Comparison of ENCODE assay signal across 21 cellular contexts in the genomic region with DNA sequence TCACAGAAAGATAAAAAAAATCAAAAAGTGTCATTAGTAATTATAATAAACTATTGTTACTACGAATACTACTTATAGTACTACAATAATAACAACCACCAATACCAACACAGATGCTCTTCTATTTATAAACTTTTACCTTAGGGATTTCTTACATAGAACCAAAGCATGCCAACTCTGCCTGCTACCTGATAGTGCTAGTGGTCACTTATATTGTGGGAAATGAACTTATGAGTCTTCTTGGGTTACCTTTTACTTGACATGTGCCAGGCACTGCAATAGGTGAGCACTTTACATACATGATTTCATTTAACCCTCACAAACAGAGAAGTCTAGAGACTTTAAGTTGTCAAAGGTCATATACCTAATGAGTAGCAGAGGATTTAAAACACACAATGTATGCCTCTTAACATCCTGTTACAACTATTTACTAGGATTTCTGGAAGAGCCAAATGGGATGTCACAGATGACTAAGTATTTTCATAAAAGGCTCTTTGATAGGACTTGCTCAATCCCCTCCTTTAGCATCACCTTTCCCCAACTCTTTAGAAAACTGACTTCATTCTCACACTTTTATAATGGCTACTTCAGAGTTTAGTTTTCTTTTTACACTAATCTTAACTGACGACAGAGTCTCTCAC. TPM values are rescaled to one million over a fixed set of nuclear protein-coding genes. Genes with fewer than 3 reads are reported as not detected.
DNase-seq lines count a peak whose midpoint lies in the region; ATAC-seq, FAIRE-seq and TF ChIP-seq lines count a peak whose summit lies in the region.
"Had no signal": no experiment of that assay in that cellular context is flagged by ENCODE, and none has a peak within 500 bp of the region (broad histone marks: within the 10 kb centered on the region; RNA-seq: fewer than 3 reads in every experiment).

No MANE protein-coding gene starts in this region.

- no peak for TF ChIP-seq EP300 in A549 (IDR thresholded peaks at IDR 0.05)

- ATAC-seq in A549 (no peak), pancreas (no peak), left lobe of liver (no peak), GM21423 (IDR thresholded peaks at IDR 0.05; ENCODE audit: unreplicated experiment) (no peak)
- ATAC-seq: CD8-positive, alpha-beta T cell had no signal

- H3K4me2 ChIP-seq in A549: no peak overlapping the region
- H3K4me2 ChIP-seq: BLaER1 treated with 17β-estradiol and CSF1 and Interleukin-3, amounts not matched to agents 10 nM and 100 nM had no signal

- H3K36me3 ChIP-seq in HEK293 (ENCODE audit: control insufficient read depth in 2 of 2, insufficient read depth in 1 of 2, low read length in 2 of 2) (peaks cover 96 to 99% of the 10 kb centered on the region in 2 experiments), pancreas (peaks cover 0 to 23% (median 0%) of the 10 kb centered on the region in 3 donors)

- H3K27ac ChIP-seq in A549: no peak overlapping the region
- H3K27ac ChIP-seq in HEK293 (ENCODE audit: extremely low read depth, low read depth, low read length): peak overlapping the region; percentile 72
- H3K27ac ChIP-seq in pancreas: no peak overlapping the region
- H3K27ac ChIP-seq: 22Rv1; BLaER1 treated with 17β-estradiol and CSF1 and Interleukin-3, amounts not matched to agents 10 nM and 100 nM; C4-2B had no signal

- TF ChIP-seq POLR2A in A549 (IDR thresholded peaks at IDR 0.05; ENCODE audit: low read length): no peak

- FAIRE-seq in A549 (lab: Jason Lieb, UNC) (peak; percentile 39), pancreas (lab: Jason Lieb, UNC) (peak; percentile 23), D721Med (lab: Jason Lieb, UNC) (no peak)
- FAIRE-seq: A204.1, G401.6, GM12891 had no signal

- H3K4me1 ChIP-seq in A549: no peaks in the 10 kb centered on the region
- peaks cover 92% of the 10 kb centered on the region for H3K4me1 ChIP-seq in HEK293 (ENCODE audit: control insufficient read depth, insufficient read depth, low read length)
- no peaks in the 10 kb centered on the region for H3K4me1 ChIP-seq in pancreas

- TF ChIP-seq RAD21 in A549 (conservative IDR thresholded peaks at IDR 0.05 in 1 of 2, IDR thresholded peaks at IDR 0.05 in 1 of 2): no peak

- WGBS in A549 (ENCODE audit: missing lambda C conversion rate): 17% methylated on average over 2 of the region's 2 CpGs
- WGBS in pancreas, 2 donors: 54 to 77% methylated on average over 2 of the region's 2 CpGs

- no peaks in the 10 kb centered on the region for H3K27me3 ChIP-seq in pancreas
- H3K27me3 ChIP-seq: BLaER1 treated with 17β-estradiol and CSF1 and Interleukin-3, amounts not matched to agents 10 nM and 100 nM had no signal

- CTCF ChIA-PET in A549 (lab: Yijun Ruan, JAX) (no interaction called here), HEK293 (lab: Yijun Ruan, JAX) (no interaction called here)

- no peak overlapping the region for H3K4me3 ChIP-seq in A549
- no peak overlapping the region for H3K4me3 ChIP-seq in HEK293 (ENCODE audit: low read depth, low read length)
- H3K4me3 ChIP-seq in pancreas: no peak overlapping the region
- H3K4me3 ChIP-seq: BLaER1 treated with 17β-estradiol and CSF1 and Interleukin-3, amounts not matched to agents 10 nM and 100 nM had no signal

- TF ChIP-seq CTCF in A549 (IDR thresholded peaks at IDR 0.05) (no peak), HEK293 (tag by site-specific recombination; IDR thresholded peaks at IDR 0.05) (no peak), pancreas (IDR thresholded peaks at IDR 0.05) (no peak), D721Med (IDR thresholded peaks at IDR 0.05; ENCODE audit: insufficient read depth, missing control alignments) (no peak)

- DNase-seq in A549 (ENCODE audit: low read depth in 1 of 2, low spot score in 1 of 2): no peak
- peak; percentile 0 for DNase-seq in NCI-H460 (ENCODE audit: extremely low read depth, low read depth)
- no peak for DNase-seq in pancreas
- DNase-seq in left lobe of liver (ENCODE audit: low spot score): no peak
- DNase-seq in D721Med (ENCODE audit: insufficient read length, low spot score): no peak
- DNase-seq in ureter (ENCODE audit: low spot score): no peak
- DNase-seq: AML-193; CD4-positive, alpha-beta T cell; CD8-positive, alpha-beta T cell; COR-L47; DMS79 treated with DMSO at 0.1 percent for 48 hours; GF-D8 had no signal

- POLR2A ChIA-PET in A549 (lab: Yijun Ruan, JAX): no interaction called here
- POLR2A ChIA-PET in HEK293 (lab: Yijun Ruan, JAX): interaction anchor here (1.2 to 7.4 kb wide), 3 partner anchors 13 to 22 kb away, joined by 4 to 66 read pairs (median 36); a partner anchor contains a TSS

- intact Hi-C loops in pancreas (cut with DNase I): no loop called here

- H3K9me3 ChIP-seq in A549: no peaks in the 10 kb centered on the region
- no peaks in the 10 kb centered on the region for H3K9me3 ChIP-seq in HEK293 (ENCODE audit: control insufficient read depth, insufficient read depth, low read depth, low read length)
- H3K9me3 ChIP-seq in pancreas: no peaks in the 10 kb centered on the region
- H3K9me3 ChIP-seq: BLaER1 treated with 17β-estradiol and CSF1 and Interleukin-3, amounts not matched to agents 10 nM and 100 nM had no signal

TF ChIP-seq in A549, 52 proteins besides CTCF, POLR2A, EP300 and RAD21:
- TF ChIP-seq, protein P1, sequence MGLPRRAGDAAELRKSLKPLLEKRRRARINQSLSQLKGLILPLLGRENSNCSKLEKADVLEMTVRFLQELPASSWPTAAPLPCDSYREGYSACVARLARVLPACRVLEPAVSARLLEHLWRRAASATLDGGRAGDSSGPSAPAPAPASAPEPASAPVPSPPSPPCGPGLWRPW (IDR thresholded peaks at IDR 0.05): no peak
- TF ChIP-seq RARB (CRISPR knock-in tag; IDR thresholded peaks at IDR 0.05) (no peak), JUNB (IDR thresholded peaks at IDR 0.05) (no peak), CHD4 (IDR thresholded peaks at IDR 0.05; ENCODE audit: borderline replicate concordance) (no peak), HEYL (CRISPR knock-in tag; IDR thresholded peaks at IDR 0.05) (no peak)
- TF ChIP-seq, protein P2, sequence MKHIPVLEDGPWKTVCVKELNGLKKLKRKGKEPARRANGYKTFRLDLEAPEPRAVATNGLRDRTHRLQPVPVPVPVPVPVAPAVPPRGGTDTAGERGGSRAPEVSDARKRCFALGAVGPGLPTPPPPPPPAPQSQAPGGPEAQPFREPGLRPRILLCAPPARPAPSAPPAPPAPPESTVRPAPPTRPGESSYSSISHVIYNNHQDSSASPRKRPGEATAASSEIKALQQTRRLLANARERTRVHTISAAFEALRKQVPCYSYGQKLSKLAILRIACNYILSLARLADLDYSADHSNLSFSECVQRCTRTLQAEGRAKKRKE (CRISPR knock-in tag; IDR thresholded peaks at IDR 0.05; ENCODE audit: low read depth): no peak

TF ChIP-seq in HEK293, 187 proteins besides CTCF, POLR2A, EP300 and RAD21 (continues in another document):
- TF ChIP-seq ZNF558 (tag by site-specific recombination; IDR thresholded peaks at IDR 0.05) (no peak), ZNF140 (tag by site-specific recombination; IDR thresholded peaks at IDR 0.05) (no peak), ZBTB48 (tag by site-specific recombination; IDR thresholded peaks at IDR 0.05) (no peak), ZNF501 (tag by site-specific recombination; IDR thresholded peaks at IDR 0.05) (no peak), ZNF394 (tag by site-specific recombination; IDR thresholded peaks at IDR 0.05; ENCODE audit: borderline replicate concordance) (no peak), ZNF660 (tag by site-specific recombination; IDR thresholded peaks at IDR 0.05) (0 out of 2 replicates have a peak, but pooled peaks have one; percentile 42), ZFP37 (tag by site-specific recombination; IDR thresholded peaks at IDR 0.05) (no peak), ZFP69B (tag by site-specific recombination; IDR thresholded peaks at IDR 0.05) (no peak), ZNF544 (tag by site-specific recombination; IDR thresholded peaks at IDR 0.05) (no peak)
- TF ChIP-seq, protein P3, sequence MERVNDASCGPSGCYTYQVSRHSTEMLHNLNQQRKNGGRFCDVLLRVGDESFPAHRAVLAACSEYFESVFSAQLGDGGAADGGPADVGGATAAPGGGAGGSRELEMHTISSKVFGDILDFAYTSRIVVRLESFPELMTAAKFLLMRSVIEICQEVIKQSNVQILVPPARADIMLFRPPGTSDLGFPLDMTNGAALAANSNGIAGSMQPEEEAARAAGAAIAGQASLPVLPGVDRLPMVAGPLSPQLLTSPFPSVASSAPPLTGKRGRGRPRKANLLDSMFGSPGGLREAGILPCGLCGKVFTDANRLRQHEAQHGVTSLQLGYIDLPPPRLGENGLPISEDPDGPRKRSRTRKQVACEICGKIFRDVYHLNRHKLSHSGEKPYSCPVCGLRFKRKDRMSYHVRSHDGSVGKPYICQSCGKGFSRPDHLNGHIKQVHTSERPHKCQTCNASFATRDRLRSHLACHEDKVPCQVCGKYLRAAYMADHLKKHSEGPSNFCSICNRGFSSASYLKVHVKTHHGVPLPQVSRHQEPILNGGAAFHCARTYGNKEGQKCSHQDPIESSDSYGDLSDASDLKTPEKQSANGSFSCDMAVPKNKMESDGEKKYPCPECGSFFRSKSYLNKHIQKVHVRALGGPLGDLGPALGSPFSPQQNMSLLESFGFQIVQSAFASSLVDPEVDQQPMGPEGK (tag by site-specific recombination; IDR thresholded peaks at IDR 0.05): no peak
- TF ChIP-seq, protein P4, sequence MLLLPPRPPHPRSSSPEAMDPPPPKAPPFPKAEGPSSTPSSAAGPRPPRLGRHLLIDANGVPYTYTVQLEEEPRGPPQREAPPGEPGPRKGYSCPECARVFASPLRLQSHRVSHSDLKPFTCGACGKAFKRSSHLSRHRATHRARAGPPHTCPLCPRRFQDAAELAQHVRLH (tag by site-specific recombination; IDR thresholded peaks at IDR 0.05): 0 out of 2 replicates have a peak, but pooled peaks have one; percentile 3

RNA-seq across cellular contexts. Expression of a gene that starts 24.3 kb away (rescaled TPM):
- polyA plus RNA-seq in A549 (2011; rRNA removed) (0.11 and 0.19 TPM in 2 replicates), A549 (2017; fragmentation: RNase III; extraction: RNeasy Plus Mini Kit Qiagen cat#74134 plus additional on column Dnase treatment) (not detected in 3 replicates), pancreas (100 to 1,000 TPM in 1 of 2 donors, not detected in 1; 409 TPM)
- not detected in 2 replicates for polyA plus RNA-seq in A549 (2012; cell fraction: cytosol; rRNA removed)
- 0.01 and 0.07 TPM in 2 replicates for polyA plus RNA-seq in A549 (2012; cell fraction: nucleus; rRNA removed)
- polyA minus RNA-seq in A549 (2011; rRNA and poly(A)+ RNA removed): 0.12 and 0.44 TPM in 2 replicates
- total RNA-seq in NCI-H460 (2014; rRNA removed; shearing (Covaris generic)): not detected in 2 replicates
- not detected in 2 replicates for polyA plus RNA-seq in NCI-H460 (2014; cell fraction: nucleus; rRNA removed)
- total RNA-seq in pancreas (100 to 1,000 TPM in 4 of 6 donors, 10 to 100 TPM in 1, under 1 TPM in 1; 0.12 to 195 (median 137) TPM), left lobe of liver (1.1 TPM), ureter (642 TPM)
- total RNA-seq: B cell; CD4-positive, alpha-beta T cell; CD8-positive, alpha-beta T cell had no signal
